ENCODE assay signal across 2 cellular contexts in the genomic region with DNA sequence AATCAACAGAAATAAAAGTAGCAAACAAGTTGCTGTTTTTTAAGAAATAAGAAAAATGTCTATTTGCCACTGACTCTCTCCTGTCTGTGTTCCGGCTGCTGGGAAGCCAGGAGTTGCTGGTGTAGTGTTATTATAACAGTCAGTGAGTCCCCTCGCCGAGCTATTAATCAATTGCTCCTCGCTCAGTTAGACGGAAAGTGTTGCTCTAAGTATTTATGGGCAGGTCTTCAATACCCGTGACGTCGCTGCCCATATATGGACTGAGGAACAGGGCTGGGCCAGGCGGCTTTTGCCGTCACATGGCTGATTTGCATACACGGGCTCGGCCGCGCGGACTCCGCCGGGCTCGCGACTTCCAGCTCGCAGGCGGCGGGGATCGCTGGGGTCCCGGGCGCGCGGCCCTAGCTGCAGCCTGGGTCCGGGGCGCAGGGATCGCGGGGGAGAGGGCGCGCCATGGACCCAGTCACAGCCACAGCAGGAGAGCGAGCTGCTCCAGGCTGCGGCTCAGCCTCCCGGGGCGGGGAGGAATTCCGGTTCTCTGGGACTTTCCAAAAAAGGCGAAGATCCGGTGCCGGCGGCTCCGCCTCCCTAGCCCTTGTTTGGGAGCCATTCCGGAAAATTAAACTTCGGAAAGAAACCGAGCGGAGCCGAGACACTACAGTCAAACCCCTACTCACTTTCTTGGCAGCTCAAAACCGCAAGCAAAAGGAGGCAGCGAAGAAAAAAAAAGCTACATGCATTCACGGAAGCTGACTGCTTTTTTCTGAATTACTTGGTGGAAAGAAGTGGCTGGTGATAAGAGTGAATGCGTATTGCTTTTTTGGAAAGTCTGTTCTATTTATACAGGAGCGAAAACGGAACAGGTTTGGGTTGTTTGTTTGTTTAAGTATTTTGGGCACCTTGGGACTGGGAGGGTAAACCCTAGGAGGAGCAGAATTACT.
A peak's percentile ranks its signal among the peaks of the same experiment; 100 is the strongest.
TF ChIP-seq lines count a peak whose summit lies in the region.

A gene (minus strand): TSS at position 188 of the 941 bp plus-strand sequence. CDS start 337 bp downstream, outside the sequence.

TF ChIP-seq in HCT116, 20 proteins besides CTCF, POLR2A, EP300 and RAD21 (continued from another document):
- TF ChIP-seq, protein P1, sequence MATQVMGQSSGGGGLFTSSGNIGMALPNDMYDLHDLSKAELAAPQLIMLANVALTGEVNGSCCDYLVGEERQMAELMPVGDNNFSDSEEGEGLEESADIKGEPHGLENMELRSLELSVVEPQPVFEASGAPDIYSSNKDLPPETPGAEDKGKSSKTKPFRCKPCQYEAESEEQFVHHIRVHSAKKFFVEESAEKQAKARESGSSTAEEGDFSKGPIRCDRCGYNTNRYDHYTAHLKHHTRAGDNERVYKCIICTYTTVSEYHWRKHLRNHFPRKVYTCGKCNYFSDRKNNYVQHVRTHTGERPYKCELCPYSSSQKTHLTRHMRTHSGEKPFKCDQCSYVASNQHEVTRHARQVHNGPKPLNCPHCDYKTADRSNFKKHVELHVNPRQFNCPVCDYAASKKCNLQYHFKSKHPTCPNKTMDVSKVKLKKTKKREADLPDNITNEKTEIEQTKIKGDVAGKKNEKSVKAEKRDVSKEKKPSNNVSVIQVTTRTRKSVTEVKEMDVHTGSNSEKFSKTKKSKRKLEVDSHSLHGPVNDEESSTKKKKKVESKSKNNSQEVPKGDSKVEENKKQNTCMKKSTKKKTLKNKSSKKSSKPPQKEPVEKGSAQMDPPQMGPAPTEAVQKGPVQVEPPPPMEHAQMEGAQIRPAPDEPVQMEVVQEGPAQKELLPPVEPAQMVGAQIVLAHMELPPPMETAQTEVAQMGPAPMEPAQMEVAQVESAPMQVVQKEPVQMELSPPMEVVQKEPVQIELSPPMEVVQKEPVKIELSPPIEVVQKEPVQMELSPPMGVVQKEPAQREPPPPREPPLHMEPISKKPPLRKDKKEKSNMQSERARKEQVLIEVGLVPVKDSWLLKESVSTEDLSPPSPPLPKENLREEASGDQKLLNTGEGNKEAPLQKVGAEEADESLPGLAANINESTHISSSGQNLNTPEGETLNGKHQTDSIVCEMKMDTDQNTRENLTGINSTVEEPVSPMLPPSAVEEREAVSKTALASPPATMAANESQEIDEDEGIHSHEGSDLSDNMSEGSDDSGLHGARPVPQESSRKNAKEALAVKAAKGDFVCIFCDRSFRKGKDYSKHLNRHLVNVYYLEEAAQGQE (IDR thresholded peaks at IDR 0.05; ENCODE audit: low read depth), result no peak
- TF ChIP-seq FOSL1 (IDR thresholded peaks at IDR 0.05; ENCODE audit: low read depth) (no peak), TCF7L2 (IDR thresholded peaks at IDR 0.05; ENCODE audit: borderline replicate concordance, extremely low read depth, insufficient read depth, insufficient read length) (no peak), SP1 (IDR thresholded peaks at IDR 0.05; ENCODE audit: low read depth) (0 out of 2 replicates have a peak, but pooled peaks have one; percentile 20), POLR2AphosphoS5 (IDR thresholded peaks at IDR 0.05; ENCODE audit: low read depth, low read length) (peak; percentile 55), CEBPB (IDR thresholded peaks at IDR 0.05; ENCODE audit: low read depth) (no peak)
TF ChIP-seq in HCT116: peak in this region for 3.

TF ChIP-seq in SK-N-SH, 30 proteins besides CTCF, POLR2A, EP300 and RAD21 (continued from another document):
- no peak for TF ChIP-seq EZH2phosphoT487 (IDR thresholded peaks at IDR 0.05; ENCODE audit: borderline replicate concordance, low read depth)
- TF ChIP-seq, protein P2, sequence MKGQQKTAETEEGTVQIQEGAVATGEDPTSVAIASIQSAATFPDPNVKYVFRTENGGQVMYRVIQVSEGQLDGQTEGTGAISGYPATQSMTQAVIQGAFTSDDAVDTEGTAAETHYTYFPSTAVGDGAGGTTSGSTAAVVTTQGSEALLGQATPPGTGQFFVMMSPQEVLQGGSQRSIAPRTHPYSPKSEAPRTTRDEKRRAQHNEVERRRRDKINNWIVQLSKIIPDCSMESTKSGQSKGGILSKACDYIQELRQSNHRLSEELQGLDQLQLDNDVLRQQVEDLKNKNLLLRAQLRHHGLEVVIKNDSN (IDR thresholded peaks at IDR 0.05; ENCODE audit: borderline replicate concordance, low read depth), result peak; percentile 81
TF ChIP-seq in SK-N-SH: peak in this region for 2.
